ENCODE assay signal across 21 cellular contexts in genomic region chr3:141128126-141128777, GRCh38.
DNase-seq lines count a peak whose midpoint lies in the region; ATAC-seq and TF ChIP-seq lines count a peak whose summit lies in the region.
"Had no signal": no experiment of that assay in that cellular context is flagged by ENCODE, and none has a peak within 500 bp of the region (broad histone marks: within the 10 kb centered on the region; RNA-seq: fewer than 3 reads in every experiment).

No MANE protein-coding gene starts in this region.

- H3K18ac ChIP-seq in trophoblast cell (ENCODE audit: low read length): no peak overlapping the region

- H3K79me2 ChIP-seq in neural progenitor cell (ENCODE audit: low read depth) (no peaks in the 10 kb centered on the region), trophoblast cell (ENCODE audit: control insufficient read depth, insufficient read depth, low read length, poor library complexity) (no peaks in the 10 kb centered on the region)

- peak overlapping the region; percentile 64 for H3K27ac Mint-ChIP-seq in glutamatergic neuron (ENCODE audit: unreplicated experiment)
- H3K27ac Mint-ChIP-seq in neural progenitor cell: peak overlapping the region; percentile 68
- no peak overlapping the region for H3K27ac Mint-ChIP-seq in activated CD4-positive, alpha-beta T cell treated with anti-CD3 and anti-CD28 coated beads, Interleukin-2, amount 10 ng/mL, durations not matched to agents 7 days and 5 days
- H3K27ac Mint-ChIP-seq: CD4-positive, CD25-positive, alpha-beta regulatory T cell had no signal

- no peak overlapping the region for H4K12ac ChIP-seq in trophoblast cell (ENCODE audit: low read depth, low read length)

- H3F3A ChIP-seq in neural progenitor cell (ENCODE audit: low read depth): no peaks in the 10 kb centered on the region

- H3K4me3 ChIP-seq in right atrium auricular region (no peak overlapping the region), right cardiac atrium (ENCODE audit: low read length) (no peak overlapping the region), neural progenitor cell (no peak overlapping the region), trophoblast cell (ENCODE audit: low read depth, low read length) (no peak overlapping the region)

- no peak overlapping the region for H3K27ac ChIP-seq in right atrium auricular region
- H3K27ac ChIP-seq in right cardiac atrium (ENCODE audit: low read length): no peak overlapping the region
- H3K27ac ChIP-seq in neural progenitor cell: no peak overlapping the region
- H3K27ac ChIP-seq in trophoblast cell (ENCODE audit: low read depth, low read length): no peak overlapping the region
- H3K27ac ChIP-seq: 22Rv1 had no signal

- CTCF ChIA-PET in activated CD4-positive, alpha-beta T cell treated with anti-CD3 and anti-CD28 coated beads, Interleukin-2, amount 10 ng/mL, durations not matched to agents 7 days and 5 days (lab: Charles Lee): interaction anchor here (1.0 kb wide), 1 partner anchor 11 kb away, joined by 3 read pairs; no protein-coding TSS in a partner anchor

- H3K4ac ChIP-seq in trophoblast cell (ENCODE audit: low read depth, low read length): no peak overlapping the region

- 91% methylated on average over 5 of the region's 5 CpGs for WGBS in right cardiac atrium
- WGBS in trophoblast cell (ENCODE audit: extremely low coverage, insufficient coverage, insufficient read length): no CpG with 5 or more reads among the region's 5 CpGs

- POLR2A ChIA-PET in activated CD4-positive, alpha-beta T cell treated with anti-CD3 and anti-CD28 coated beads, Interleukin-2, amount 10 ng/mL, durations not matched to agents 7 days and 5 days (lab: Charles Lee): no interaction called here

- no peak for TF ChIP-seq CTCF in right atrium auricular region (IDR thresholded peaks at IDR 0.05)
- TF ChIP-seq CTCF in glutamatergic neuron (IDR thresholded peaks at IDR 0.05; ENCODE audit: partially characterized antibody, unreplicated experiment): no peak
- TF ChIP-seq CTCF in neural progenitor cell (IDR thresholded peaks at IDR 0.05): no peak

- H3K27me3 ChIP-seq in right atrium auricular region: no peaks in the 10 kb centered on the region
- no peaks in the 10 kb centered on the region for H3K27me3 ChIP-seq in right cardiac atrium (ENCODE audit: control insufficient read depth, insufficient read depth)
- H3K27me3 ChIP-seq in neural progenitor cell: no peaks in the 10 kb centered on the region
- H3K27me3 ChIP-seq in trophoblast cell (ENCODE audit: insufficient read depth, low read length): no peaks in the 10 kb centered on the region

- no peak overlapping the region for H4K8ac ChIP-seq in trophoblast cell (ENCODE audit: low read depth, low read length)

- H2BK5ac ChIP-seq in trophoblast cell (ENCODE audit: low read depth, low read length, poor library complexity): no peak overlapping the region

- H3K4me3 Mint-ChIP-seq in glutamatergic neuron (ENCODE audit: unreplicated experiment) (no peak overlapping the region), neural progenitor cell (no peak overlapping the region)
- no peak overlapping the region for H3K4me3 Mint-ChIP-seq in activated CD4-positive, alpha-beta T cell treated with anti-CD3 and anti-CD28 coated beads, Interleukin-2, amount 10 ng/mL, durations not matched to agents 7 days and 5 days
- H3K4me3 Mint-ChIP-seq: CD4-positive, CD25-positive, alpha-beta regulatory T cell had no signal

- no peaks in the 10 kb centered on the region for H4K20me1 ChIP-seq in neural progenitor cell (ENCODE audit: low read depth)

- ATAC-seq in right cardiac atrium: no peak
- ATAC-seq in GM19351 (IDR thresholded peaks at IDR 0.05; ENCODE audit: unreplicated experiment): no peak
- ATAC-seq: HepG2 had no signal

- H3K4me2 ChIP-seq in neural progenitor cell (no peak overlapping the region), trophoblast cell (ENCODE audit: low read length) (no peak overlapping the region)

- H3K9me3 ChIP-seq in right atrium auricular region: no peaks in the 10 kb centered on the region
- no peaks in the 10 kb centered on the region for H3K9me3 ChIP-seq in right cardiac atrium (ENCODE audit: control insufficient read depth, low read length)
- H3K9me3 ChIP-seq in neural progenitor cell (ENCODE audit: low read depth): no peaks in the 10 kb centered on the region
- H3K9me3 ChIP-seq in trophoblast cell (ENCODE audit: insufficient read depth, low read depth, low read length): no peaks in the 10 kb centered on the region

- H3K9me3 Mint-ChIP-seq in glutamatergic neuron (ENCODE audit: unreplicated experiment): peaks cover 16% of the 10 kb centered on the region
- H3K9me3 Mint-ChIP-seq in neural progenitor cell: peaks cover 22% of the 10 kb centered on the region
- no peaks in the 10 kb centered on the region for H3K9me3 Mint-ChIP-seq in activated CD4-positive, alpha-beta T cell treated with anti-CD3 and anti-CD28 coated beads, Interleukin-2, amount 10 ng/mL, durations not matched to agents 7 days and 5 days

- no peak overlapping the region for H3K9ac ChIP-seq in neural progenitor cell
- H3K9ac ChIP-seq in trophoblast cell (ENCODE audit: low read length): no peak overlapping the region

- no peak overlapping the region for H2AK5ac ChIP-seq in trophoblast cell (ENCODE audit: low read length)

- H3K36me3 ChIP-seq in right atrium auricular region (no peaks in the 10 kb centered on the region), neural progenitor cell (no peaks in the 10 kb centered on the region), trophoblast cell (ENCODE audit: control insufficient read depth in 1 of 2, insufficient read depth in 2 of 2, low read length in 2 of 2) (peaks cover 1% of the 10 kb centered on the region in 2 experiments)

- no peaks in the 10 kb centered on the region for H3K79me1 ChIP-seq in trophoblast cell (ENCODE audit: low read length)

- H3K14ac ChIP-seq in trophoblast cell (ENCODE audit: low read length): no peak overlapping the region

- DNase-seq in right atrium auricular region (ENCODE audit: low spot score) (peak; percentile 42), right cardiac atrium (no peak), glutamatergic neuron (no peak), neural progenitor cell (ENCODE audit: low spot score) (no peak), trophoblast cell (no peak), SKM-1 treated with dmso at 0.1 percent for 144 hours (lab: John Stamatoyannopoulos, UW; ENCODE audit: unreplicated experiment) (no peak)
- DNase-seq in activated CD4-positive, alpha-beta T cell treated with anti-CD3 and anti-CD28 coated beads, Interleukin-2, amount 10 ng/mL, durations not matched to agents 7 days and 5 days: no peak
- DNase-seq: CD4-positive, CD25-positive, alpha-beta regulatory T cell; DMS153; Karpas-422; NCI-H1092; NCI-H1417 treated with DMSO at 0.1 percent for 48 hours; NCI-H187; NCI-H2081 treated with DMSO at 0.1 percent for 48 hours; NCI-H345; NCI-H510A treated with DMSO at 0.1 percent for 48 hours; NCI-H748 treated with DMSO at 0.1 percent for 48 hours; SIG-M5 had no signal

- H2BK12ac ChIP-seq in trophoblast cell (ENCODE audit: low read length): no peak overlapping the region

- H3K27me3 Mint-ChIP-seq in glutamatergic neuron (ENCODE audit: unreplicated experiment) (peaks cover 3% of the 10 kb centered on the region), neural progenitor cell (ENCODE audit: insufficient read depth, low read depth) (peaks cover 7% of the 10 kb centered on the region)
- peaks cover 7% of the 10 kb centered on the region for H3K27me3 Mint-ChIP-seq in activated CD4-positive, alpha-beta T cell treated with anti-CD3 and anti-CD28 coated beads, Interleukin-2, amount 10 ng/mL, durations not matched to agents 7 days and 5 days

- intact Hi-C loops in right cardiac atrium (cut with DNase I): no loop called here

- no peak overlapping the region for H4K91ac ChIP-seq in trophoblast cell (ENCODE audit: low read depth, low read length)

- H3K36me3 Mint-ChIP-seq in glutamatergic neuron (ENCODE audit: unreplicated experiment) (peaks cover 25% of the 10 kb centered on the region), neural progenitor cell (peaks cover 26% of the 10 kb centered on the region)
- H3K36me3 Mint-ChIP-seq in activated CD4-positive, alpha-beta T cell treated with anti-CD3 and anti-CD28 coated beads, Interleukin-2, amount 10 ng/mL, durations not matched to agents 7 days and 5 days (ENCODE audit: low read depth): no peaks in the 10 kb centered on the region
- H3K36me3 Mint-ChIP-seq: CD4-positive, CD25-positive, alpha-beta regulatory T cell had no signal

- H2AFZ ChIP-seq in neural progenitor cell (replicated peaks): no peak overlapping the region
- H2AFZ ChIP-seq in trophoblast cell (ENCODE audit: insufficient read depth, low read length, poor library complexity): no peak overlapping the region

- H3K23ac ChIP-seq in trophoblast cell (ENCODE audit: low read length): no peak overlapping the region

- no peak overlapping the region for H2BK120ac ChIP-seq in trophoblast cell (ENCODE audit: insufficient read depth, low read length, poor library complexity)

- H3K4me1 ChIP-seq in right atrium auricular region (peaks cover 0 to 28% of the 10 kb centered on the region in 2 donors), right cardiac atrium (ENCODE audit: control insufficient read depth, insufficient read depth, low read length) (peaks cover 9% of the 10 kb centered on the region), neural progenitor cell (peaks cover 6% of the 10 kb centered on the region), trophoblast cell (ENCODE audit: control insufficient read depth in 1 of 2, insufficient read depth in 2 of 2, low read length in 2 of 2) (peaks cover 6% of the 10 kb centered on the region in 2 experiments)

- peaks cover 27% of the 10 kb centered on the region for H3K4me1 Mint-ChIP-seq in glutamatergic neuron (ENCODE audit: low read depth, unreplicated experiment)
- peaks cover 16% of the 10 kb centered on the region for H3K4me1 Mint-ChIP-seq in neural progenitor cell
- no peaks in the 10 kb centered on the region for H3K4me1 Mint-ChIP-seq in activated CD4-positive, alpha-beta T cell treated with anti-CD3 and anti-CD28 coated beads, Interleukin-2, amount 10 ng/mL, durations not matched to agents 7 days and 5 days
- H3K4me1 Mint-ChIP-seq: CD4-positive, CD25-positive, alpha-beta regulatory T cell had no signal
